Comparison of ENCODE assay signal across 10 cellular contexts in genomic region chr17:75872434-75873351, GRCh38. TPM values are rescaled to one million over a fixed set of nuclear protein-coding genes. Genes with fewer than 3 reads are reported as not detected.
DNase-seq lines count a peak whose midpoint lies in the region; ATAC-seq and TF ChIP-seq lines count a peak whose summit lies in the region.
"Had no signal": no experiment of that assay in that cellular context is flagged by ENCODE, and none has a peak within 500 bp of the region (broad histone marks: within the 10 kb centered on the region; RNA-seq: fewer than 3 reads in every experiment).

No MANE protein-coding gene starts in this region.

- DNase-seq in NCI-H748 (lab: John Stamatoyannopoulos, UW; ENCODE audit: unreplicated experiment) (peak; percentile 33), NCI-H748 treated with DMSO at 0.1 percent for 48 hours (lab: John Stamatoyannopoulos, UW) (no peak), midbrain (lab: John Stamatoyannopoulos, UW) (peak; percentile 33), uterus (peak; percentile 83 to 89), cerebellar nuclear complex (lab: John Stamatoyannopoulos, UW) (no peak)
- no peak for DNase-seq in T-helper 2 cell treated with Interferon-gamma antibody and Interleukin-4, amounts not matched to agents 5 μg/mL and 100 μg/mL, for 36 hours (ENCODE audit: low spot score)
- DNase-seq: activated B cell treated with CpG ODN at 0.5 μM for 24 hours had no signal

- peak overlapping the region; percentile 92 for H3K27ac Mint-ChIP-seq in T-helper 2 cell treated with Interferon-gamma antibody and Interleukin-4, amounts not matched to agents 5 μg/mL and 100 μg/mL, for 36 hours
- H3K27ac Mint-ChIP-seq: activated B cell treated with CpG ODN at 0.5 μM for 24 hours had no signal

- no peak overlapping the region for H3K4me3 ChIP-seq in duodenal mucosa (ENCODE audit: low read depth in 1 of 2, low read length in 2 of 2)
- H3K4me3 ChIP-seq in uterus, result no peak overlapping the region

- ATAC-seq in HG03439 (IDR thresholded peaks at IDR 0.05; ENCODE audit: unreplicated experiment), result no peak

- H3K27me3 ChIP-seq in duodenal mucosa (ENCODE audit: control insufficient read depth in 1 of 2, insufficient read depth in 2 of 2, low read length in 2 of 2) (no peaks in the 10 kb centered on the region), uterus (no peaks in the 10 kb centered on the region)

- no peaks in the 10 kb centered on the region for H3K27me3 Mint-ChIP-seq in T-helper 2 cell treated with Interferon-gamma antibody and Interleukin-4, amounts not matched to agents 5 μg/mL and 100 μg/mL, for 36 hours (ENCODE audit: low read depth)
- H3K27me3 Mint-ChIP-seq: activated B cell treated with CpG ODN at 0.5 μM for 24 hours had no signal

- intact Hi-C loops in uterus (cut with DNase I; ENCODE audit: low total_unique reads), result no loop called here

- peak in 1 of 2 donors; percentile 32 for TF ChIP-seq POLR2A in uterus (IDR thresholded peaks at IDR 0.05)

- H3K4me3 Mint-ChIP-seq in T-helper 2 cell treated with Interferon-gamma antibody and Interleukin-4, amounts not matched to agents 5 μg/mL and 100 μg/mL, for 36 hours, result peak overlapping the region; percentile 51
- H3K4me3 Mint-ChIP-seq: activated B cell treated with CpG ODN at 0.5 μM for 24 hours had no signal

- no peaks in the 10 kb centered on the region for H3K9me3 Mint-ChIP-seq in T-helper 2 cell treated with Interferon-gamma antibody and Interleukin-4, amounts not matched to agents 5 μg/mL and 100 μg/mL, for 36 hours
- H3K9me3 Mint-ChIP-seq: activated B cell treated with CpG ODN at 0.5 μM for 24 hours had no signal

- H3K36me3 Mint-ChIP-seq in T-helper 2 cell treated with Interferon-gamma antibody and Interleukin-4, amounts not matched to agents 5 μg/mL and 100 μg/mL, for 36 hours (ENCODE audit: low read depth), result peaks cover 2% of the 10 kb centered on the region

- H3K4me1 Mint-ChIP-seq in T-helper 2 cell treated with Interferon-gamma antibody and Interleukin-4, amounts not matched to agents 5 μg/mL and 100 μg/mL, for 36 hours (ENCODE audit: low read depth), result peaks cover 32% of the 10 kb centered on the region

- peak overlapping the region; percentile 69 for H3K27ac ChIP-seq in duodenal mucosa (ENCODE audit: low read depth, low read length)
- peak overlapping the region; percentile 98 to 99 for H3K27ac ChIP-seq in uterus

- peaks cover 0 to 13% of the 10 kb centered on the region in 2 donors for H3K36me3 ChIP-seq in duodenal mucosa (ENCODE audit: control insufficient read depth in 1 of 2, insufficient read depth in 2 of 2, low read length in 2 of 2)
- no peaks in the 10 kb centered on the region for H3K36me3 ChIP-seq in uterus

- H3K4me1 ChIP-seq in duodenal mucosa (ENCODE audit: control insufficient read depth in 1 of 2, insufficient read depth in 2 of 2, low read length in 2 of 2) (peaks cover 40 to 53% of the 10 kb centered on the region in 2 donors), uterus (peaks cover 19 to 43% of the 10 kb centered on the region in 2 donors)

- H3K9me3 ChIP-seq in duodenal mucosa (ENCODE audit: control insufficient read depth in 1 of 2, low read length in 2 of 2) (no peaks in the 10 kb centered on the region), uterus (no peaks in the 10 kb centered on the region)
- H3K9me3 ChIP-seq: Caco-2 had no signal

- peak in 1 of 4 experiments; percentile 8 for TF ChIP-seq CTCF in uterus (IDR thresholded peaks at IDR 0.05)

- peak overlapping the region in 1 of 2 donors; percentile 15 for H3K9ac ChIP-seq in duodenal mucosa (ENCODE audit: low read depth in 1 of 2, low read length in 2 of 2)

RNA-seq across cellular contexts. Expression of gene TRIM47, which starts 5.7 kb away (rescaled TPM):
- total RNA-seq in uterus, result 10 to 100 TPM in 3 of 4 donors, 1 to 10 TPM in 1; 6.8 to 70.1 (median 19.0) TPM

RNA-seq across cellular contexts. Expression of gene WBP2, which starts 17.6 kb away (rescaled TPM):
- total RNA-seq in uterus, result 100 to 1,000 TPM in 1 of 4 donors, 10 to 100 TPM in 3; 19.7 to 115 (median 34.5) TPM

RNA-seq across cellular contexts. Expression of gene TRIM65, which starts 24.1 kb away (rescaled TPM):
- 10 to 100 TPM; 20.0 to 36.9 (median 30.1) TPM for total RNA-seq in uterus

RNA-seq across cellular contexts. Expression of gene UNC13D, which starts 28.5 kb away (rescaled TPM):
- 10 to 100 TPM in 2 of 4 donors, 1 to 10 TPM in 2; 1.2 to 32.7 (median 11.8) TPM for total RNA-seq in uterus

RNA-seq across cellular contexts. Expression of gene MRPL38, which starts 32.0 kb away (rescaled TPM):
- total RNA-seq in uterus, result 10 to 100 TPM; 32.3 to 99.8 (median 47.8) TPM

Comparison
In these comparisons a context has a peak if more than half of its experiments do, and no peak if none do; other contexts are left out.
1. DNase-seq: peak in NCI-H748 (single experiment), midbrain (single experiment) and uterus (2 of 2); none in NCI-H748 treated with DMSO at 0.1 percent for 48 hours (single experiment), T-helper 2 cell treated with Interferon-gamma antibody and Interleukin-4, amounts not matched to agents 5 μg/mL and 100 μg/mL, for 36 hours (single experiment) and cerebellar nuclear complex (0 of 2).